8 cellular contexts compared by ENCODE assay signal in genomic region chr3:128846501-128846900, GRCh38. TPM values are rescaled to one million over a fixed set of nuclear protein-coding genes. Genes with fewer than 3 reads are reported as not detected.
DNase-seq lines count a peak whose midpoint lies in the region; ATAC-seq, FAIRE-seq and TF ChIP-seq lines count a peak whose summit lies in the region.

No MANE protein-coding gene starts in this region.

- WGBS in HepG2 (ENCODE audit: low lambda C conversion rate): 59% methylated on average over 11 of the region's 13 CpGs
- WGBS in testis, 2 donors: 59 to 66% methylated on average over 13 of the region's 13 CpGs

- TF ChIP-seq POLR2A in HepG2 (IDR thresholded peaks at IDR 0.05; ENCODE audit: insufficient read depth in 1 of 2, low read depth in 2 of 2, low read length in 2 of 2) (no peak), testis (IDR thresholded peaks at IDR 0.05) (no peak)

- H3K27ac ChIP-seq in HepG2 (ENCODE audit: extremely low read length, insufficient read depth, low read length) (no peak overlapping the region), testis (peak overlapping the region; percentile 23 to 63)

- FAIRE-seq in HepG2 (lab: Jason Lieb, UNC): no peak

- no TSS peak for BruUV-seq in HepG2 (replicated peaks; lab: Mats Ljungman, UMichigan)

- no peak for DNase-seq in activated CD8-positive, alpha-beta memory T cell treated with anti-CD3 and anti-CD28 coated beads, Interleukin-2, amount 10 ng/mL, durations not matched to agents 7 days and 5 days
- no peak for DNase-seq in activated CD8-positive, alpha-beta memory T cell treated with anti-CD3 and anti-CD28 coated beads, Interleukin-2, amount 50 U/mL, for 48 hours
- DNase-seq in activated CD4-positive, alpha-beta memory T cell treated with anti-CD3 and anti-CD28 coated beads, Interleukin-2, amount 10 ng/mL, durations not matched to agents 7 days and 5 days: peak; percentile 23
- DNase-seq in HepG2 (ENCODE audit: low spot score): no peak
- DNase-seq in testis: no peak
- no peak for DNase-seq in NCI-H1436 treated with DMSO at 0.1 percent for 48 hours (lab: John Stamatoyannopoulos, UW)
- DNase-seq in DMS53 (lab: John Stamatoyannopoulos, UW): no peak

- TF ChIP-seq CTCF in HepG2 (CRISPR knock-in tag; IDR thresholded peaks at IDR 0.05) (no peak), testis (IDR thresholded peaks at IDR 0.05) (no peak)

- TF ChIP-seq EP300 in HepG2 (IDR thresholded peaks at IDR 0.05; ENCODE audit: low read depth in 2 of 2, low read length in 2 of 2): no peak
- no peak for TF ChIP-seq EP300 in HepG2 (CRISPR knock-in tag; IDR thresholded peaks at IDR 0.05; ENCODE audit: borderline replicate concordance)

- CTCF ChIA-PET in activated CD8-positive, alpha-beta memory T cell treated with anti-CD3 and anti-CD28 coated beads, Interleukin-2, amount 10 ng/mL, durations not matched to agents 7 days and 5 days (lab: Charles Lee): interaction anchor here (0.9 to 5.6 kb wide), 22 partner anchors 7 to 363 kb away, joined by 3 to 36 read pairs (median 4); partner anchors contain the start of genes ACAD9 and RPN1
- CTCF ChIA-PET in activated CD4-positive, alpha-beta memory T cell treated with anti-CD3 and anti-CD28 coated beads, Interleukin-2, amount 10 ng/mL, durations not matched to agents 7 days and 5 days (lab: Charles Lee): interaction anchor here (0.6 to 3.2 kb wide), 15 partner anchors 24 to 366 kb away, joined by 3 to 35 read pairs (median 4); partner anchors contain the start of gene ACAD9
- CTCF ChIA-PET in HepG2 (lab: Yijun Ruan, JAX; ENCODE audit: low intra/inter-chr PET ratio, low total read pairs): interaction anchor here (1.7 kb wide), 1 partner anchor 229 kb away, joined by 8 read pairs; no protein-coding TSS in a partner anchor

- no peaks in the 10 kb centered on the region for H3K27me3 Mint-ChIP-seq in activated CD8-positive, alpha-beta memory T cell treated with anti-CD3 and anti-CD28 coated beads, Interleukin-2, amount 10 ng/mL, durations not matched to agents 7 days and 5 days
- H3K27me3 Mint-ChIP-seq in activated CD4-positive, alpha-beta memory T cell treated with anti-CD3 and anti-CD28 coated beads, Interleukin-2, amount 10 ng/mL, durations not matched to agents 7 days and 5 days: peaks cover 1% of the 10 kb centered on the region

- no peaks in the 10 kb centered on the region for H4K20me1 ChIP-seq in HepG2 (ENCODE audit: insufficient read depth, low read length)

- no peaks in the 10 kb centered on the region for H3K9me3 ChIP-seq in HepG2 (ENCODE audit: low read length)
- H3K9me3 ChIP-seq in testis: no peaks in the 10 kb centered on the region

- no peaks in the 10 kb centered on the region for H3K36me3 ChIP-seq in HepG2 (replicated peaks in 1 of 2; ENCODE audit: control insufficient read depth in 1 of 2, insufficient read depth in 2 of 2, low read length in 2 of 2)
- no peaks in the 10 kb centered on the region for H3K36me3 ChIP-seq in testis (ENCODE audit: low read depth, missing control alignments)

- no peaks in the 10 kb centered on the region for H3K79me2 ChIP-seq in HepG2 (ENCODE audit: insufficient read depth, low read length)

- H3K9ac ChIP-seq in HepG2 (ENCODE audit: insufficient read depth, low read depth, low read length): no peak overlapping the region

- H3K27me3 ChIP-seq in HepG2 (ENCODE audit: control insufficient read depth in 1 of 2, insufficient read depth in 2 of 2, low read length in 2 of 2) (peaks cover 0 to 18% of the 10 kb centered on the region in 2 experiments; a peak in 2 of 5 replicates), testis (no peaks in the 10 kb centered on the region)

- in situ Hi-C loops in HepG2 (cut with HindIII; ENCODE audit: extremely low pct_ligation_motif_present, low pct_unique_long_range_greater_than_20kb): no loop called here

- H3K4me2 ChIP-seq in HepG2 (ENCODE audit: low read depth, low read length): peak overlapping the region; percentile 94

- H2AFZ ChIP-seq in HepG2 (ENCODE audit: low read length): no peak overlapping the region

- POLR2A ChIA-PET in activated CD4-positive, alpha-beta memory T cell treated with anti-CD3 and anti-CD28 coated beads, Interleukin-2, amount 10 ng/mL, durations not matched to agents 7 days and 5 days (lab: Charles Lee): interaction anchor here (0.9 to 3.3 kb wide), 3 partner anchors 32 to 166 kb away, joined by 3 to 22 read pairs (median 18); partner anchors contain the start of gene ACAD9
- POLR2A ChIA-PET in HepG2 (lab: Yijun Ruan, JAX): interaction anchor here (1.0 kb wide), 1 partner anchor 166 kb away, joined by 3 read pairs; no protein-coding TSS in a partner anchor

- no peaks in the 10 kb centered on the region for H3K9me3 Mint-ChIP-seq in activated CD8-positive, alpha-beta memory T cell treated with anti-CD3 and anti-CD28 coated beads, Interleukin-2, amount 10 ng/mL, durations not matched to agents 7 days and 5 days (ENCODE audit: low read depth)
- H3K9me3 Mint-ChIP-seq in activated CD4-positive, alpha-beta memory T cell treated with anti-CD3 and anti-CD28 coated beads, Interleukin-2, amount 10 ng/mL, durations not matched to agents 7 days and 5 days: no peaks in the 10 kb centered on the region

- peak; percentile 13 for ATAC-seq in activated CD8-positive, alpha-beta memory T cell treated with anti-CD3 and anti-CD28 coated beads, Interleukin-2, amount 10 ng/mL, durations not matched to agents 7 days and 5 days
- ATAC-seq in HepG2 (peak; percentile 4; the same call in 1 of the 3 replicates), HG03457 (IDR thresholded peaks at IDR 0.05; ENCODE audit: unreplicated experiment) (no peak)

- TF ChIP-seq RAD21 in HepG2 (CRISPR knock-in tag; IDR thresholded peaks at IDR 0.05): no peak

- intact Hi-C loops in HepG2 (cut with micrococcal nuclease; ENCODE audit: unreplicated experiment): no loop called here
- intact Hi-C loops in testis (cut with DNase I; ENCODE audit: low total_unique reads): no loop called here

- H3K27ac Mint-ChIP-seq in activated CD8-positive, alpha-beta memory T cell treated with anti-CD3 and anti-CD28 coated beads, Interleukin-2, amount 10 ng/mL, durations not matched to agents 7 days and 5 days: peak overlapping the region; percentile 80
- H3K27ac Mint-ChIP-seq in activated CD4-positive, alpha-beta memory T cell treated with anti-CD3 and anti-CD28 coated beads, Interleukin-2, amount 10 ng/mL, durations not matched to agents 7 days and 5 days: peak overlapping the region; percentile 53

- no peaks in the 10 kb centered on the region for H3K36me3 Mint-ChIP-seq in activated CD8-positive, alpha-beta memory T cell treated with anti-CD3 and anti-CD28 coated beads, Interleukin-2, amount 10 ng/mL, durations not matched to agents 7 days and 5 days
- H3K36me3 Mint-ChIP-seq in activated CD4-positive, alpha-beta memory T cell treated with anti-CD3 and anti-CD28 coated beads, Interleukin-2, amount 10 ng/mL, durations not matched to agents 7 days and 5 days (ENCODE audit: low read depth): no peaks in the 10 kb centered on the region

- peaks cover 13% of the 10 kb centered on the region for H3K4me1 Mint-ChIP-seq in activated CD8-positive, alpha-beta memory T cell treated with anti-CD3 and anti-CD28 coated beads, Interleukin-2, amount 10 ng/mL, durations not matched to agents 7 days and 5 days
- H3K4me1 Mint-ChIP-seq in activated CD4-positive, alpha-beta memory T cell treated with anti-CD3 and anti-CD28 coated beads, Interleukin-2, amount 10 ng/mL, durations not matched to agents 7 days and 5 days: peaks cover 16% of the 10 kb centered on the region

- H3K4me3 Mint-ChIP-seq in activated CD8-positive, alpha-beta memory T cell treated with anti-CD3 and anti-CD28 coated beads, Interleukin-2, amount 10 ng/mL, durations not matched to agents 7 days and 5 days: peak overlapping the region; percentile 59
- peak overlapping the region; percentile 55 for H3K4me3 Mint-ChIP-seq in activated CD4-positive, alpha-beta memory T cell treated with anti-CD3 and anti-CD28 coated beads, Interleukin-2, amount 10 ng/mL, durations not matched to agents 7 days and 5 days

- H3K4me3 ChIP-seq in HepG2 (replicated peaks in 1 of 3; ENCODE audit: insufficient read depth in 1 of 3, low read depth in 2 of 3, low read length in 3 of 3) (peak overlapping the region in 1 of 3 experiments; percentile 67; a peak in 1 of 6 replicates), testis (peak overlapping the region; percentile 36 to 63)

- H3K4me1 ChIP-seq in HepG2 (ENCODE audit: insufficient read depth, low read length) (peaks cover 26% of the 10 kb centered on the region), testis (peaks cover 19% of the 10 kb centered on the region)

TF ChIP-seq in HepG2, 621 proteins besides CTCF, POLR2A, EP300 and RAD21 (continues in another document):
- TF ChIP-seq ZNF124 (CRISPR knock-in tag; IDR thresholded peaks at IDR 0.05): no peak

RNA-seq across cellular contexts. Expression of gene ACAD9, which starts 32.9 kb away (rescaled TPM):
- total RNA-seq in activated CD8-positive, alpha-beta memory T cell treated with anti-CD3 and anti-CD28 coated beads, Interleukin-2, amount 10 ng/mL, durations not matched to agents 7 days and 5 days: 10 to 100 TPM; 61.2 to 68.2 TPM
- total RNA-seq in activated CD4-positive, alpha-beta memory T cell treated with anti-CD3 and anti-CD28 coated beads, Interleukin-2, amount 10 ng/mL, durations not matched to agents 7 days and 5 days: 10 to 100 TPM; 42.7 to 48.4 TPM
- total RNA-seq in HepG2 (2016; rRNA removed; fragmentation: Illumina TruSeq; extraction: Trizol) (37.3 and 38.2 TPM in 2 replicates), testis (10 to 100 TPM; 80.4 to 80.6 TPM)
- 8.1 and 10.8 TPM in 2 replicates for total RNA-seq in HepG2 (2016; cell fraction: cytosol; rRNA removed; fragmentation: Illumina TruSeq; extraction: Trizol; ENCODE audit: low read depth)
- 39.1 and 39.5 TPM in 2 replicates for total RNA-seq in HepG2 (2016; cell fraction: insoluble cytoplasmic fraction; rRNA removed; fragmentation: Illumina TruSeq; extraction: Trizol)
- total RNA-seq in HepG2 (2016; cell fraction: membrane; rRNA removed; fragmentation: Illumina TruSeq; extraction: Trizol): 11.6 and 12.1 TPM in 2 replicates
- 44.5 and 48.5 TPM in 2 replicates for total RNA-seq in HepG2 (2016; cell fraction: nucleus; rRNA removed; fragmentation: Illumina TruSeq; extraction: Trizol)
- polyA plus RNA-seq in HepG2 (2011; rRNA removed) (15.3 and 16.7 TPM in 2 replicates), testis (ENCODE audit: insufficient read depth, low read depth, low replicate concordance) (49.5 TPM)
- 12.8 and 15.9 TPM in 2 replicates for polyA plus RNA-seq in HepG2 (2011; cell fraction: cytosol; rRNA removed)
- polyA plus RNA-seq in HepG2 (2011; cell fraction: nucleus; rRNA removed): 45.5 and 47.0 TPM in 2 replicates
- polyA plus RNA-seq in HepG2 (2012): 8.2 and 9.0 TPM in 2 replicates
- 4.2 and 5.4 TPM in 2 replicates for polyA plus RNA-seq in HepG2 (2016; cell fraction: cytosol; fragmentation: Illumina TruSeq; extraction: Trizol; ENCODE audit: low read depth)
- polyA plus RNA-seq in HepG2 (2016; cell fraction: insoluble cytoplasmic fraction; fragmentation: Illumina TruSeq; extraction: Trizol; ENCODE audit: low read depth): 34.4 and 38.2 TPM in 2 replicates
- 6.2 and 6.9 TPM in 2 replicates for polyA plus RNA-seq in HepG2 (2016; cell fraction: membrane; fragmentation: Illumina TruSeq; extraction: Trizol; ENCODE audit: low read depth)
- 43.1 and 43.8 TPM in 2 replicates for polyA plus RNA-seq in HepG2 (2016; cell fraction: nucleus; fragmentation: Illumina TruSeq; extraction: Trizol; ENCODE audit: insufficient read depth, low read depth)
- polyA minus RNA-seq in HepG2 (2011; rRNA and poly(A)+ RNA removed; ENCODE audit: low replicate concordance): 54.0 and 100 TPM in 2 replicates
- 8.7 and 11.3 TPM in 2 replicates for polyA minus RNA-seq in HepG2 (2011; cell fraction: cytosol; rRNA and poly(A)+ RNA removed)
- polyA minus RNA-seq in HepG2 (2011; cell fraction: nucleus; rRNA and poly(A)+ RNA removed): 62.3 and 66.0 TPM in 2 replicates
